12 cellular contexts compared by ENCODE assay signal in the genomic region with DNA sequence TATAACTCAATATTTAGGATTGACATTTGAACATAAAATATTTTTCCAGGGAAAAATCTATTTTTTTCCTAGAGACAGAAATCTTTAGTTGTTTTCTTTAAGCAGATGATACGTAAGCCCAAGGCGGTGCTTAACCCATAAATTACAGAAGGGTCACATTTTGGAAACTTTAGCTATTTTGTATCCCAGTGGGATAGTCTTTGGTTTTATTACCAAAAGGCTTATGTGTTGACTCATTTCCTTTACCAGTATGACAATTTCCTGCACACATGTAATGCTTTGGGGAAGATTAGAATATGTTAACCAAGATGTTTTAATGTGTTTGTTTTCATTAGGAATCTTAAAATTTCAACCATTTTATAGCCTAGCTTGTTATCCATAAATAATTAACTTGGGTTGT. TPM values are rescaled to one million over a fixed set of nuclear protein-coding genes. Genes with fewer than 3 reads are reported as not detected.
DNase-seq lines count a peak whose midpoint lies in the region; ATAC-seq lines count a peak whose summit lies in the region.
"Had no signal": no experiment of that assay in that cellular context is flagged by ENCODE, and none has a peak within 500 bp of the region (broad histone marks: within the 10 kb centered on the region; RNA-seq: fewer than 3 reads in every experiment).

No MANE protein-coding gene starts in this region.

- peaks cover 17% of the 10 kb centered on the region for H3K4me1 ChIP-seq in SJCRH30

- no peak for ATAC-seq in Right ventricle myocardium inferior

- H3K9me3 ChIP-seq in SJCRH30 (replicated peaks), result no peaks in the 10 kb centered on the region
- H3K9me3 ChIP-seq: sigmoid colon had no signal

- H3K27ac ChIP-seq in SJCRH30 (peak overlapping the region; percentile 22; the same call in 1 of the 2 replicates), epithelial cell of prostate (peak overlapping the region; percentile 78)

- peaks cover 15% of the 10 kb centered on the region for H3K36me3 ChIP-seq in SJCRH30

- intact Hi-C loops in Right ventricle myocardium inferior (cut with DNase I), result no loop called here

- H3K4me3 ChIP-seq in SJCRH30, result no peak overlapping the region
- H3K4me3 ChIP-seq: sigmoid colon had no signal

- DNase-seq in NOMO-1 treated with DMSO at 0.1 percent for 48 hours (lab: John Stamatoyannopoulos, UW; ENCODE audit: unreplicated experiment) (peak; percentile 3), NOMO-1 treated with dmso at 0.1 percent for 144 hours (lab: John Stamatoyannopoulos, UW; ENCODE audit: unreplicated experiment) (no peak), SJCRH30 (peak in 1 of 2 experiments; percentile 39), epithelial cell of prostate (ENCODE audit: low read depth, low spot score) (no peak), stromal cell of bone marrow (ENCODE audit: low read depth) (peak; percentile 85), Right ventricle myocardium inferior (ENCODE audit: missing footprints) (no peak), NCI-H1105 (lab: John Stamatoyannopoulos, UW) (no peak)
- no peak for DNase-seq in effector CD4-positive, alpha-beta T cell
- DNase-seq: activated CD4-positive, alpha-beta memory T cell treated with anti-CD3 and anti-CD28 coated beads for 36 hours; head of caudate nucleus; NCI-H1105 treated with DMSO at 0.1 percent for 48 hours; sigmoid colon had no signal

- H3K27me3 ChIP-seq in SJCRH30, result no peaks in the 10 kb centered on the region
- H3K27me3 ChIP-seq: sigmoid colon had no signal

RNA-seq across cellular contexts. Expression of a gene that starts 24.8 kb away (rescaled TPM):
- 92.6 and 107 TPM in 2 replicates for total RNA-seq in SJCRH30 (2014; rRNA removed; shearing (Covaris generic))
- 73.5 TPM for total RNA-seq in Right ventricle myocardium inferior

Comparison
In these comparisons a context has a peak if more than half of its experiments do, and no peak if none do; other contexts are left out.
1. DNase-seq: peak in NOMO-1 treated with DMSO at 0.1 percent for 48 hours (single experiment) and stromal cell of bone marrow (single experiment); none in NOMO-1 treated with dmso at 0.1 percent for 144 hours (single experiment), epithelial cell of prostate (single experiment), effector CD4-positive, alpha-beta T cell (single experiment), Right ventricle myocardium inferior (single experiment) and NCI-H1105 (single experiment).